In genomic region chr2:175575346-175576258, GRCh38 we compare ENCODE assay signal across 8 cellular contexts.
DNase-seq lines count a peak whose midpoint lies in the region; ATAC-seq and TF ChIP-seq lines count a peak whose summit lies in the region.

No MANE protein-coding gene starts in this region.

- H3K27me3 ChIP-seq in GM23338 (ENCODE audit: insufficient read depth) (no peaks in the 10 kb centered on the region), uterus (no peaks in the 10 kb centered on the region)

- DNase-seq in NK-92 treated with Interleukin-12 subunit alpha and Interleukin-12 subunit beta, amount 100 ng/mL, for 24 hours (lab: John Stamatoyannopoulos, UW): peak; percentile 26
- DNase-seq in NK-92 (lab: John Stamatoyannopoulos, UW; ENCODE audit: unreplicated experiment) (no peak), GM23338 (ENCODE audit: low spot score) (no peak), putamen (ENCODE audit: low spot score) (peak; percentile 64), activated gamma-delta T cell treated with Interleukin-2 at 50 U/mL for 16 hours (no peak), SW480 (ENCODE audit: low spot score) (no peak), uterus (no peak)

- no peaks in the 10 kb centered on the region for H4K20me1 ChIP-seq in GM23338 (replicated peaks; ENCODE audit: insufficient read depth)

- TF ChIP-seq POLR2A in uterus (IDR thresholded peaks at IDR 0.05): no peak

- no peaks in the 10 kb centered on the region for H3K79me2 ChIP-seq in GM23338 (replicated peaks; ENCODE audit: insufficient read depth)

- H3K27me3 Mint-ChIP-seq in GM23338 (ENCODE audit: insufficient read depth, low read depth, poor library complexity): peaks cover 5% of the 10 kb centered on the region

- H3K4me1 ChIP-seq in GM23338 (ENCODE audit: insufficient read depth) (peaks cover 4% of the 10 kb centered on the region; the same call in 1 of the 2 replicates), uterus (no peaks in the 10 kb centered on the region)

- no peak for TF ChIP-seq CTCF in GM23338 (conservative IDR thresholded peaks at IDR 0.05; ENCODE audit: low read depth in 2 of 2)
- TF ChIP-seq CTCF in uterus (IDR thresholded peaks at IDR 0.05): no peak

- H3F3A ChIP-seq in GM23338 (replicated peaks; ENCODE audit: low read depth): no peaks in the 10 kb centered on the region

- H3K4me1 Mint-ChIP-seq in GM23338: peaks cover 22% of the 10 kb centered on the region

- no peaks in the 10 kb centered on the region for H3K36me3 ChIP-seq in GM23338 (ENCODE audit: insufficient read depth)
- H3K36me3 ChIP-seq in uterus: no peaks in the 10 kb centered on the region

- no peaks in the 10 kb centered on the region for H3K9me3 ChIP-seq in uterus

- H3K27ac Mint-ChIP-seq in GM23338: peak overlapping the region; percentile 65; the same call in 1 of the 2 replicates

- H3K9me3 Mint-ChIP-seq in GM23338: no peaks in the 10 kb centered on the region

- no peak overlapping the region for H3K4me3 ChIP-seq in GM23338
- no peak overlapping the region for H3K4me3 ChIP-seq in uterus

- H2AFZ ChIP-seq in GM23338: no peak overlapping the region

- ATAC-seq in GM23338 (peak; percentile 34; the same call in 1 of the 3 replicates), HG03571 (IDR thresholded peaks at IDR 0.05; ENCODE audit: unreplicated experiment) (peak; percentile 98)

- H3K4me3 Mint-ChIP-seq in GM23338: no peak overlapping the region

- H3K27ac ChIP-seq in GM23338 (ENCODE audit: low read depth) (no peak overlapping the region), uterus (no peak overlapping the region)

- H3K4me2 ChIP-seq in GM23338: no peak overlapping the region

- intact Hi-C loops in uterus (cut with DNase I; ENCODE audit: low total_unique reads): no loop called here

- no peaks in the 10 kb centered on the region for H3K36me3 Mint-ChIP-seq in GM23338 (ENCODE audit: low read depth)

- no peaks in the 10 kb centered on the region for H3K9me2 ChIP-seq in GM23338 (ENCODE audit: insufficient read depth)

TF ChIP-seq in GM23338, 12 proteins besides CTCF, POLR2A, EP300 and RAD21:
- no peak for TF ChIP-seq CREB1 (CRISPR knock-in tag; IDR thresholded peaks at IDR 0.05; ENCODE audit: low read depth)
- TF ChIP-seq EZH2phosphoT487 (IDR thresholded peaks at IDR 0.05; ENCODE audit: unreplicated experiment): no peak
- TF ChIP-seq ZNF114 (CRISPR knock-in tag; IDR thresholded peaks at IDR 0.05): no peak
- TF ChIP-seq REST (IDR thresholded peaks at IDR 0.05; ENCODE audit: unreplicated experiment): no peak
- no peak for TF ChIP-seq POLR2AphosphoS5 (IDR thresholded peaks at IDR 0.05; ENCODE audit: low read depth)
- no peak for TF ChIP-seq NANOG (IDR thresholded peaks at IDR 0.05; ENCODE audit: borderline replicate concordance)
- TF ChIP-seq ETS1 (IDR thresholded peaks at IDR 0.05): no peak
- no peak for TF ChIP-seq EZH2 (IDR thresholded peaks at IDR 0.05; ENCODE audit: low read depth, unreplicated experiment)
- TF ChIP-seq STAT1 (IDR thresholded peaks at IDR 0.05; ENCODE audit: unreplicated experiment): no peak
- no peak for TF ChIP-seq ZNF462 (CRISPR knock-in tag; IDR thresholded peaks at IDR 0.05)
- no peak for TF ChIP-seq JUNB (IDR thresholded peaks at IDR 0.05; ENCODE audit: unreplicated experiment)
- TF ChIP-seq ZNF331 (CRISPR knock-in tag; IDR thresholded peaks at IDR 0.05; ENCODE audit: low read depth): no peak

Comparison
In these comparisons a context has a peak if more than half of its experiments do, and no peak if none do; other contexts are left out.
1. DNase-seq: peak in NK-92 treated with Interleukin-12 subunit alpha and Interleukin-12 subunit beta, amount 100 ng/mL, for 24 hours (single experiment) and putamen (single experiment); none in NK-92 (single experiment), GM23338 (single experiment), activated gamma-delta T cell treated with Interleukin-2 at 50 U/mL for 16 hours (single experiment), SW480 (single experiment) and uterus (0 of 2).